Comparison of ENCODE assay signal across 1 cellular context in genomic region chr16:35409503-35409902, GRCh38.
A peak's percentile ranks its signal among the peaks of the same experiment; 100 is the strongest.
TF ChIP-seq lines count a peak whose summit lies in the region.

No MANE protein-coding gene starts in this region.

TF ChIP-seq in K562, 482 proteins besides CTCF, POLR2A, EP300 and RAD21 (continued from another document):
- TF ChIP-seq, protein P1, sequence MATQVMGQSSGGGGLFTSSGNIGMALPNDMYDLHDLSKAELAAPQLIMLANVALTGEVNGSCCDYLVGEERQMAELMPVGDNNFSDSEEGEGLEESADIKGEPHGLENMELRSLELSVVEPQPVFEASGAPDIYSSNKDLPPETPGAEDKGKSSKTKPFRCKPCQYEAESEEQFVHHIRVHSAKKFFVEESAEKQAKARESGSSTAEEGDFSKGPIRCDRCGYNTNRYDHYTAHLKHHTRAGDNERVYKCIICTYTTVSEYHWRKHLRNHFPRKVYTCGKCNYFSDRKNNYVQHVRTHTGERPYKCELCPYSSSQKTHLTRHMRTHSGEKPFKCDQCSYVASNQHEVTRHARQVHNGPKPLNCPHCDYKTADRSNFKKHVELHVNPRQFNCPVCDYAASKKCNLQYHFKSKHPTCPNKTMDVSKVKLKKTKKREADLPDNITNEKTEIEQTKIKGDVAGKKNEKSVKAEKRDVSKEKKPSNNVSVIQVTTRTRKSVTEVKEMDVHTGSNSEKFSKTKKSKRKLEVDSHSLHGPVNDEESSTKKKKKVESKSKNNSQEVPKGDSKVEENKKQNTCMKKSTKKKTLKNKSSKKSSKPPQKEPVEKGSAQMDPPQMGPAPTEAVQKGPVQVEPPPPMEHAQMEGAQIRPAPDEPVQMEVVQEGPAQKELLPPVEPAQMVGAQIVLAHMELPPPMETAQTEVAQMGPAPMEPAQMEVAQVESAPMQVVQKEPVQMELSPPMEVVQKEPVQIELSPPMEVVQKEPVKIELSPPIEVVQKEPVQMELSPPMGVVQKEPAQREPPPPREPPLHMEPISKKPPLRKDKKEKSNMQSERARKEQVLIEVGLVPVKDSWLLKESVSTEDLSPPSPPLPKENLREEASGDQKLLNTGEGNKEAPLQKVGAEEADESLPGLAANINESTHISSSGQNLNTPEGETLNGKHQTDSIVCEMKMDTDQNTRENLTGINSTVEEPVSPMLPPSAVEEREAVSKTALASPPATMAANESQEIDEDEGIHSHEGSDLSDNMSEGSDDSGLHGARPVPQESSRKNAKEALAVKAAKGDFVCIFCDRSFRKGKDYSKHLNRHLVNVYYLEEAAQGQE (CRISPR knock-in tag; IDR thresholded peaks at IDR 0.05; ENCODE audit: low read depth) = no peak
- TF ChIP-seq JUND (IDR thresholded peaks at IDR 0.05; ENCODE audit: borderline replicate concordance, low read depth, low read length) (no peak), JUND (tag; IDR thresholded peaks at IDR 0.05; ENCODE audit: borderline replicate concordance, low read depth, low read length) (peak; percentile 72; the same call in 1 of the 3 replicates), ZBTB7A (IDR thresholded peaks at IDR 0.05; ENCODE audit: borderline replicate concordance, control insufficient read depth, low read depth, low read length) (no peak), ZNF57 (CRISPR knock-in tag; IDR thresholded peaks at IDR 0.05) (no peak), BCOR (IDR thresholded peaks at IDR 0.05) (no peak), CCAR2 (IDR thresholded peaks at IDR 0.05; ENCODE audit: low read depth, low read length) (no peak), TRIM28 (IDR thresholded peaks at IDR 0.05) (no peak), ZNF165 (CRISPR knock-in tag; IDR thresholded peaks at IDR 0.05; ENCODE audit: borderline replicate concordance) (no peak), RBFOX2 (IDR thresholded peaks at IDR 0.05; ENCODE audit: low read depth, low read length) (no peak), SAP30 (IDR thresholded peaks at IDR 0.05; ENCODE audit: borderline replicate concordance, insufficient read depth, low read depth, low read length, poor library complexity, severe bottlenecking) (no peak), GTF2B (IDR thresholded peaks at IDR 0.05; ENCODE audit: extremely low read depth, insufficient read length) (no peak), C11orf30 (IDR thresholded peaks at IDR 0.05; ENCODE audit: low read depth) (no peak), CEBPG (CRISPR knock-in tag; IDR thresholded peaks at IDR 0.05) (no peak), CEBPG (tag; conservative IDR thresholded peaks at IDR 0.05 in 1 of 2, IDR thresholded peaks at IDR 0.05 in 1 of 2) (peak; percentile 67 to 87), ARHGAP35 (IDR thresholded peaks at IDR 0.05; ENCODE audit: partially characterized antibody) (no peak), ZNF431 (CRISPR knock-in tag; IDR thresholded peaks at IDR 0.05) (no peak), NCOA1 (IDR thresholded peaks at IDR 0.05; ENCODE audit: low read depth) (peak; percentile 82), GMEB1 (CRISPR knock-in tag; IDR thresholded peaks at IDR 0.05) (no peak), SRSF3 (IDR thresholded peaks at IDR 0.05; ENCODE audit: insufficient read depth, low read length) (no peak), HINFP (tag; conservative IDR thresholded peaks at IDR 0.05; ENCODE audit: low read depth) (no peak), KHSRP (IDR thresholded peaks at IDR 0.05) (peak; percentile 41; the same call in 1 of the 2 replicates), ZNF780A (CRISPR knock-in tag; IDR thresholded peaks at IDR 0.05) (no peak), ATF7 (IDR thresholded peaks at IDR 0.05) (peak; percentile 70; the same call in 1 of the 2 replicates), HMBOX1 (IDR thresholded peaks at IDR 0.05) (no peak), ATF1 (CRISPR knock-in tag; IDR thresholded peaks at IDR 0.05) (no peak), ATF1 (tag; IDR thresholded peaks at IDR 0.05) (peak; percentile 96), CREM (IDR thresholded peaks at IDR 0.05; ENCODE audit: low read depth) (peak; percentile 64; the same call in 1 of the 2 replicates)
- TF ChIP-seq, protein P2, sequence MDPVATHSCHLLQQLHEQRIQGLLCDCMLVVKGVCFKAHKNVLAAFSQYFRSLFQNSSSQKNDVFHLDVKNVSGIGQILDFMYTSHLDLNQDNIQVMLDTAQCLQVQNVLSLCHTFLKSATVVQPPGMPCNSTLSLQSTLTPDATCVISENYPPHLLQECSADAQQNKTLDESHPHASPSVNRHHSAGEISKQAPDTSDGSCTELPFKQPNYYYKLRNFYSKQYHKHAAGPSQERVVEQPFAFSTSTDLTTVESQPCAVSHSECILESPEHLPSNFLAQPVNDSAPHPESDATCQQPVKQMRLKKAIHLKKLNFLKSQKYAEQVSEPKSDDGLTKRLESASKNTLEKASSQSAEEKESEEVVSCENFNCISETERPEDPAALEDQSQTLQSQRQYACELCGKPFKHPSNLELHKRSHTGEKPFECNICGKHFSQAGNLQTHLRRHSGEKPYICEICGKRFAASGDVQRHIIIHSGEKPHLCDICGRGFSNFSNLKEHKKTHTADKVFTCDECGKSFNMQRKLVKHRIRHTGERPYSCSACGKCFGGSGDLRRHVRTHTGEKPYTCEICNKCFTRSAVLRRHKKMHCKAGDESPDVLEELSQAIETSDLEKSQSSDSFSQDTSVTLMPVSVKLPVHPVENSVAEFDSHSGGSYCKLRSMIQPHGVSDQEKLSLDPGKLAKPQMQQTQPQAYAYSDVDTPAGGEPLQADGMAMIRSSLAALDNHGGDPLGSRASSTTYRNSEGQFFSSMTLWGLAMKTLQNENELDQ (CRISPR knock-in tag; IDR thresholded peaks at IDR 0.05; ENCODE audit: borderline replicate concordance) = no peak
- TF ChIP-seq, protein P3, sequence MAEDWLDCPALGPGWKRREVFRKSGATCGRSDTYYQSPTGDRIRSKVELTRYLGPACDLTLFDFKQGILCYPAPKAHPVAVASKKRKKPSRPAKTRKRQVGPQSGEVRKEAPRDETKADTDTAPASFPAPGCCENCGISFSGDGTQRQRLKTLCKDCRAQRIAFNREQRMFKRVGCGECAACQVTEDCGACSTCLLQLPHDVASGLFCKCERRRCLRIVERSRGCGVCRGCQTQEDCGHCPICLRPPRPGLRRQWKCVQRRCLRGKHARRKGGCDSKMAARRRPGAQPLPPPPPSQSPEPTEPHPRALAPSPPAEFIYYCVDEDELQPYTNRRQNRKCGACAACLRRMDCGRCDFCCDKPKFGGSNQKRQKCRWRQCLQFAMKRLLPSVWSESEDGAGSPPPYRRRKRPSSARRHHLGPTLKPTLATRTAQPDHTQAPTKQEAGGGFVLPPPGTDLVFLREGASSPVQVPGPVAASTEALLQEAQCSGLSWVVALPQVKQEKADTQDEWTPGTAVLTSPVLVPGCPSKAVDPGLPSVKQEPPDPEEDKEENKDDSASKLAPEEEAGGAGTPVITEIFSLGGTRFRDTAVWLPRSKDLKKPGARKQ (CRISPR knock-in tag; IDR thresholded peaks at IDR 0.05) = no peak
- TF ChIP-seq, protein P4, sequence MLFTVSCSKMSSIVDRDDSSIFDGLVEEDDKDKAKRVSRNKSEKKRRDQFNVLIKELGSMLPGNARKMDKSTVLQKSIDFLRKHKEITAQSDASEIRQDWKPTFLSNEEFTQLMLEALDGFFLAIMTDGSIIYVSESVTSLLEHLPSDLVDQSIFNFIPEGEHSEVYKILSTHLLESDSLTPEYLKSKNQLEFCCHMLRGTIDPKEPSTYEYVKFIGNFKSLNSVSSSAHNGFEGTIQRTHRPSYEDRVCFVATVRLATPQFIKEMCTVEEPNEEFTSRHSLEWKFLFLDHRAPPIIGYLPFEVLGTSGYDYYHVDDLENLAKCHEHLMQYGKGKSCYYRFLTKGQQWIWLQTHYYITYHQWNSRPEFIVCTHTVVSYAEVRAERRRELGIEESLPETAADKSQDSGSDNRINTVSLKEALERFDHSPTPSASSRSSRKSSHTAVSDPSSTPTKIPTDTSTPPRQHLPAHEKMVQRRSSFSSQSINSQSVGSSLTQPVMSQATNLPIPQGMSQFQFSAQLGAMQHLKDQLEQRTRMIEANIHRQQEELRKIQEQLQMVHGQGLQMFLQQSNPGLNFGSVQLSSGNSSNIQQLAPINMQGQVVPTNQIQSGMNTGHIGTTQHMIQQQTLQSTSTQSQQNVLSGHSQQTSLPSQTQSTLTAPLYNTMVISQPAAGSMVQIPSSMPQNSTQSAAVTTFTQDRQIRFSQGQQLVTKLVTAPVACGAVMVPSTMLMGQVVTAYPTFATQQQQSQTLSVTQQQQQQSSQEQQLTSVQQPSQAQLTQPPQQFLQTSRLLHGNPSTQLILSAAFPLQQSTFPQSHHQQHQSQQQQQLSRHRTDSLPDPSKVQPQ (CRISPR knock-in tag; IDR thresholded peaks at IDR 0.05; ENCODE audit: borderline replicate concordance) = no peak
TF ChIP-seq in K562: peak in this region for 12.
